In the genomic region with DNA sequence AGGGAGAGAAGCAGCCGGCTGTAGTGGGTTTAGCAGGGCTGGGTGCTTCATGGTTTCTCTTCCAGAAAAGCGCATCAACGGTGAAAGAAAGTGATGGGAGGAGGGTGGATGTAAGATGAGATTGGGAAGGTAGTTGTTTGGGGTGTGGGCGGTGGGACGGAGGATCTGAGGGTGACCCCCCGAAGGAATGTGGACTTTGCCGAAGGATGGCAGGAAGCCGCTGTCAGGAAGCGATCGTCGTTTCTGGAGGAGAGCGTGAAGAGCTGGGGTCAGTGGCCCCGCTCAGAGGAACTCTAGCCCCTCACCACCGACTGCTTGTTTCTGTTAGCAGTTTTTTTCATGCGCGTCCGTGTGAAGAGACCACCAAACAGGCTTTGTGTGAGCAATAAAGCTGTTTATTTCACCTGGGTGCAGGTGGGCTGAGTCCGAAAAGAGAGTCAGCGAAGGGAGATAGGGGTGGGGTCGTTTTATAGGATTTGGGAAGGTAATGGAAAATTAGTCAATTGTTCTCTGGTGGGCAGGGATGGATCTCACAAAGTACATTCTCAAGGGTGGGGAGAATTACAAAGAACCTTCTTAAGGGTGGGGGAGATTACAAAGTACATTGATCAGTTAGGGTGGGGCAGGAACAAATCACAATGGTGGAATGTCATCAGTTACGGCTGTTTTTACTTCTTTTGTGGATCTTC, we compare ENCODE assay signal across 8 cellular contexts. TPM values are rescaled to one million over a fixed set of nuclear protein-coding genes. Genes with fewer than 3 reads are reported as not detected.
DNase-seq lines count a peak whose midpoint lies in the region; ATAC-seq and TF ChIP-seq lines count a peak whose summit lies in the region.
"Not testable (repeated sequence)": the region's sequence is repeated elsewhere in the genome, so short reads cannot be mapped to it uniquely, and the experiment has no call there.

No MANE protein-coding gene starts in this region.

- ATAC-seq in activated CD4-positive, alpha-beta T cell treated with anti-CD3 and anti-CD28 coated beads for 36 hours; foreskin keratinocyte: not testable (repeated sequence)
- peak; percentile 1 to 2 for ATAC-seq in lower lobe of right lung

- TF ChIP-seq POLR2A in breast epithelium (IDR thresholded peaks at IDR 0.05); vagina (IDR thresholded peaks at IDR 0.05): not testable (repeated sequence)

- H3K27ac ChIP-seq in Karpas-422 (ENCODE audit: low read length) (peak overlapping the region; percentile 44), breast epithelium (peak overlapping the region; percentile 97 to 98), foreskin keratinocyte (peak overlapping the region; percentile 95), lower lobe of right lung (peak overlapping the region; percentile 97), rectal smooth muscle tissue (ENCODE audit: low read depth, low read length) (peak overlapping the region; percentile 95), vagina (peak overlapping the region; percentile 94)

- intact Hi-C loops in activated CD4-positive, alpha-beta T cell treated with anti-CD3 and anti-CD28 coated beads for 36 hours (cut with DNase I, micrococcal nuclease), result loop anchor here (1.0 to 5.0 kb wide), 9 partner anchors 15 to 616 kb away; a partner anchor contains a TSS
- intact Hi-C loops in breast epithelium (cut with DNase I; ENCODE audit: low total_unique reads); lower lobe of right lung (cut with DNase I): not testable (repeated sequence)
- intact Hi-C loops in vagina (cut with DNase I), result loop anchor here (5.0 to 10.0 kb wide), 2 partner anchors 44 to 407 kb away; a partner anchor contains a TSS

- CTCF ChIA-PET in activated CD4-positive, alpha-beta T cell treated with anti-CD3 and anti-CD28 coated beads for 36 hours (lab: Charles Lee), result interaction anchor here (1.0 to 5.2 kb wide), 9 partner anchors 25 to 90 kb away, joined by 3 to 30 read pairs (median 6); no protein-coding TSS in a partner anchor

- peak; percentile 50 for DNase-seq in Karpas-422
- DNase-seq in activated CD4-positive, alpha-beta T cell treated with anti-CD3 and anti-CD28 coated beads for 36 hours; breast epithelium (ENCODE audit: low spot score in 2 of 2); foreskin keratinocyte; lower lobe of right lung; vagina (ENCODE audit: extremely low spot score in 2 of 2): not testable (repeated sequence)

- POLR2A ChIA-PET in activated CD4-positive, alpha-beta T cell treated with anti-CD3 and anti-CD28 coated beads for 36 hours (lab: Charles Lee), result interaction anchor here (0.6 to 1.8 kb wide), 11 partner anchors 14 to 390 kb away, joined by 3 to 14 read pairs (median 5); a partner anchor contains a TSS

- H3K79me2 ChIP-seq in Karpas-422 (ENCODE audit: low read length), result peaks cover 61% of the 10 kb centered on the region

- H3K9ac ChIP-seq in Karpas-422 (ENCODE audit: low read length) (peak overlapping the region; percentile 83), rectal smooth muscle tissue (ENCODE audit: low read length) (peak overlapping the region; percentile 92)

- H3K27me3 ChIP-seq in Karpas-422 (ENCODE audit: low read length); breast epithelium; foreskin keratinocyte; lower lobe of right lung (ENCODE audit: low read depth); rectal smooth muscle tissue (ENCODE audit: control insufficient read depth, insufficient read depth, low read length); vagina: not testable (repeated sequence)

- not testable (repeated sequence) for TF ChIP-seq CTCF in GM12875 (IDR thresholded peaks at IDR 0.05; ENCODE audit: borderline replicate concordance, insufficient read depth, low read depth, low read length); breast epithelium (IDR thresholded peaks at IDR 0.05); foreskin keratinocyte (conservative IDR thresholded peaks at IDR 0.05); lower lobe of right lung (IDR thresholded peaks at IDR 0.05); vagina (IDR thresholded peaks at IDR 0.05)

- H3K36me3 Mint-ChIP-seq in activated CD4-positive, alpha-beta T cell treated with anti-CD3 and anti-CD28 coated beads for 36 hours (ENCODE audit: low read depth), result peaks cover 29% of the 10 kb centered on the region

- H3K4me1 Mint-ChIP-seq in activated CD4-positive, alpha-beta T cell treated with anti-CD3 and anti-CD28 coated beads for 36 hours, result peaks cover 50% of the 10 kb centered on the region

- H3K9me2 ChIP-seq in Karpas-422 (replicated peaks; ENCODE audit: insufficient read depth, low read length), result not testable (repeated sequence)

- not testable (repeated sequence) for H2AFZ ChIP-seq in Karpas-422 (ENCODE audit: low read length)

- not testable (repeated sequence) for H3K36me3 ChIP-seq in Karpas-422 (ENCODE audit: insufficient read depth, low read length); breast epithelium; lower lobe of right lung; rectal smooth muscle tissue (ENCODE audit: control insufficient read depth, insufficient read depth, low read length); vagina

- H3K4me3 ChIP-seq in GM12875 (ENCODE audit: low read depth, low read length), result peak overlapping the region; percentile 84
- H3K4me3 ChIP-seq in Karpas-422 (ENCODE audit: low read length), result peak overlapping the region; percentile 83
- peak overlapping the region; percentile 85 to 96 (median 90) for H3K4me3 ChIP-seq in breast epithelium
- peak overlapping the region; percentile 92 for H3K4me3 ChIP-seq in lower lobe of right lung
- peak overlapping the region; percentile 79 for H3K4me3 ChIP-seq in rectal smooth muscle tissue (ENCODE audit: low read length)
- peak overlapping the region; percentile 84 to 93 for H3K4me3 ChIP-seq in vagina

- H3K4me1 ChIP-seq in Karpas-422 (ENCODE audit: low read length) (peaks cover 36% of the 10 kb centered on the region), foreskin keratinocyte (peaks cover 32% of the 10 kb centered on the region), lower lobe of right lung (peaks cover 44% of the 10 kb centered on the region), rectal smooth muscle tissue (ENCODE audit: control insufficient read depth, insufficient read depth, low read length) (peaks cover 17% of the 10 kb centered on the region), vagina (peaks cover 40% of the 10 kb centered on the region)
- not testable (repeated sequence) for H3K4me1 ChIP-seq in breast epithelium

- not testable (repeated sequence) for H3K9me3 ChIP-seq in Karpas-422 (ENCODE audit: low read length); breast epithelium; lower lobe of right lung; vagina

- peak overlapping the region; percentile 96 for H3K27ac Mint-ChIP-seq in activated CD4-positive, alpha-beta T cell treated with anti-CD3 and anti-CD28 coated beads for 36 hours

- H4K20me1 ChIP-seq in Karpas-422 (ENCODE audit: insufficient read depth, low read depth, low read length), result peaks cover 28% of the 10 kb centered on the region

- not testable (repeated sequence) for H3K27me3 Mint-ChIP-seq in activated CD4-positive, alpha-beta T cell treated with anti-CD3 and anti-CD28 coated beads for 36 hours

- H3K9me3 Mint-ChIP-seq in activated CD4-positive, alpha-beta T cell treated with anti-CD3 and anti-CD28 coated beads for 36 hours (ENCODE audit: low read depth), result not testable (repeated sequence)

- H3K4me3 Mint-ChIP-seq in activated CD4-positive, alpha-beta T cell treated with anti-CD3 and anti-CD28 coated beads for 36 hours, result peak overlapping the region; percentile 85

- H3K4me2 ChIP-seq in Karpas-422 (ENCODE audit: low read depth, low read length, poor library complexity, severe bottlenecking), result peak overlapping the region; percentile 94

RNA-seq across cellular contexts. Expression of a gene that starts 0.8 kb away (rescaled TPM):
- total RNA-seq in Karpas-422 (2014; rRNA removed; shearing (Covaris generic); ENCODE audit: low replicate concordance), result 36.9 and 70.3 TPM in 2 replicates
- 100 to 1,000 TPM in 1 of 2 experiments, 10 to 100 TPM in 1; 84.4 to 107 TPM for total RNA-seq in activated CD4-positive, alpha-beta T cell treated with anti-CD3 and anti-CD28 coated beads for 36 hours
- total RNA-seq in breast epithelium (10 to 100 TPM; 36.6 to 53.1 (median 52.3) TPM), foreskin keratinocyte (49.3 and 61.4 TPM in 2 replicates), lower lobe of right lung (105 TPM), vagina (72.2 TPM)
- 60.0 and 71.4 TPM in 2 replicates for polyA plus RNA-seq in foreskin keratinocyte

RNA-seq across cellular contexts. Expression of a gene that starts 12.6 kb away (rescaled TPM):
- total RNA-seq in Karpas-422 (2014; rRNA removed; shearing (Covaris generic); ENCODE audit: low replicate concordance), result 9.7 and 23.7 TPM in 2 replicates
- total RNA-seq in activated CD4-positive, alpha-beta T cell treated with anti-CD3 and anti-CD28 coated beads for 36 hours, result 10 to 100 TPM; 14.1 to 15.2 TPM
- total RNA-seq in breast epithelium (10 to 100 TPM; 28.5 to 38.0 (median 35.4) TPM), foreskin keratinocyte (12.4 and 14.3 TPM in 2 replicates), lower lobe of right lung (24.0 TPM), vagina (20.1 TPM)
- 10.7 and 12.5 TPM in 2 replicates for polyA plus RNA-seq in foreskin keratinocyte

Comparison
In these comparisons a context has a peak if more than half of its experiments do, and no peak if none do; other contexts are left out.
1. H3K27ac ChIP-seq: peak in every context shown above with its lines; median percentile 98 in breast epithelium; 97 in lower lobe of right lung; 95 in foreskin keratinocyte; 95 in rectal smooth muscle tissue; 94 in vagina; 44 in Karpas-422.